Comparison of ENCODE assay signal across 24 cellular contexts in the genomic region with DNA sequence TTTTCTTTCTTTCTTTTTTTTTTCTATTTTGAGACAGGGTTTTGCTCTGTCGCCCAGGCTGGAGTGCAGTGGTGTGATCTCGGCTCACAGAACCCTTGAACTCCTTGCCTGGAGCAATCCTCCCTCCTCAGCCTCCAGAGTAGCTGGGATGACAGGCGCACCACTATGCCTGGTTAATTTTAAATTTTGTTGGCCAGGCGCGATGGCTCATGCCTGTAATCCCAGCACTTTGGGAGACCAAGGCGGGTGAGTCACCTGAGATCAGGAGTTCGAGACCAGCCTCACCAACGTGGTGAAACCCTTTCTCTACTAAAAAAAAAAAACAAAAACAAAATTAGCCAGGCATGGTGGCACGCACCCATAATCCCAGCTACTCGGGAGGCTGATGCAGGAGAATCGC.
"Had no signal": no experiment of that assay in that cellular context is flagged by ENCODE, and none has a peak within 500 bp of the region (broad histone marks: within the 10 kb centered on the region; RNA-seq: fewer than 3 reads in every experiment).

No MANE protein-coding gene starts in this region.

- H3K36me3 Mint-ChIP-seq: activated naive CD4-positive, alpha-beta T cell treated with anti-CD3 and anti-CD28 coated beads, Interleukin-2, amount 50 U/mL, for 72 hours; WTC11 had no signal

- H3K27ac ChIP-seq: adrenal gland, gastroesophageal sphincter, tibial nerve had no signal

- H3K4me3 Mint-ChIP-seq: activated CD4-positive, alpha-beta T cell treated with anti-CD3 and anti-CD28 coated beads for 36 hours; nephron; T-helper 2 cell treated with Interferon-gamma antibody and Interleukin-4, amounts not matched to agents 5 μg/mL and 100 μg/mL, for 36 hours; WTC11 had no signal

- FAIRE-seq: astrocyte, keratinocyte, TTC549 had no signal

- H3K9me3 ChIP-seq: adrenal gland, gastroesophageal sphincter, tibial nerve, vagina had no signal

- H3K4me1 ChIP-seq: adrenal gland had no signal

- H3K27ac Mint-ChIP-seq: activated CD4-positive, alpha-beta T cell treated with anti-CD3 and anti-CD28 coated beads for 36 hours; T-helper 2 cell treated with Interferon-gamma antibody and Interleukin-4, amounts not matched to agents 5 μg/mL and 100 μg/mL, for 36 hours had no signal

- ATAC-seq: activated CD4-positive, alpha-beta T cell treated with anti-CD3 and anti-CD28 coated beads for 36 hours; activated naive CD4-positive, alpha-beta T cell treated with anti-CD3 and anti-CD28 coated beads, Interleukin-2, amount 50 U/mL, for 72 hours; gastroesophageal sphincter; WTC11 had no signal

- H3K36me3 ChIP-seq: adrenal gland, gastroesophageal sphincter, tibial nerve, vagina had no signal

- DNase-seq: activated CD4-positive, alpha-beta T cell treated with anti-CD3 and anti-CD28 coated beads for 36 hours; activated CD4-positive, alpha-beta T cell treated with anti-CD3 and anti-CD28 coated beads, Interleukin-2, amount 50 U/mL, for 48 hours; activated gamma-delta T cell treated with Interleukin-2 at 50 U/mL for 16 hours; adrenal gland; effector CD4-positive, alpha-beta T cell; hypothalamus; midbrain; nucleus accumbens; posterior cingulate gyrus; stimulated activated CD4-positive, alpha-beta T cell treated with anti-CD3 and anti-CD28 coated beads, Interleukin-12 subunit alpha, Interleukin-12 subunit beta, amount 100 ng/mL, for 4 hours; stimulated activated CD4-positive, alpha-beta T cell treated with anti-CD3 and anti-CD28 coated beads, Interleukin-1b, Interleukin-23, amount 100 ng/mL, for 48 hours; stimulated activated CD8-positive, alpha-beta memory T cell treated with anti-CD3 and anti-CD28 coated beads, Interleukin-4, amount 100 ng/mL, for 48 hours; stimulated activated naive CD4-positive, alpha-beta T cell had no signal

- H3K4me3 ChIP-seq: adrenal gland, gastroesophageal sphincter, lung, tibial nerve, vagina had no signal

- H3K9me3 Mint-ChIP-seq: activated naive CD4-positive, alpha-beta T cell treated with anti-CD3 and anti-CD28 coated beads, Interleukin-2, amount 50 U/mL, for 72 hours; nephron; T-helper 2 cell treated with Interferon-gamma antibody and Interleukin-4, amounts not matched to agents 5 μg/mL and 100 μg/mL, for 36 hours; WTC11 had no signal

- H3K27me3 ChIP-seq: adrenal gland, tibial nerve, vagina had no signal
